24 cellular contexts compared by ENCODE assay signal in genomic region chr3:101821503-101821902, GRCh38. TPM values are rescaled to one million over a fixed set of nuclear protein-coding genes. Genes with fewer than 3 reads are reported as not detected.
DNase-seq lines count a peak whose midpoint lies in the region; ATAC-seq, FAIRE-seq and TF ChIP-seq lines count a peak whose summit lies in the region.
"Had no signal": no experiment of that assay in that cellular context is flagged by ENCODE, and none has a peak within 500 bp of the region (broad histone marks: within the 10 kb centered on the region; RNA-seq: fewer than 3 reads in every experiment).

No MANE protein-coding gene starts in this region.

- H3K36me3 ChIP-seq in CD4-positive, alpha-beta memory T cell (ENCODE audit: insufficient read depth, low read length): peaks cover 7% of the 10 kb centered on the region
- no peaks in the 10 kb centered on the region; the same call in 1 of the 2 replicates for H3K36me3 ChIP-seq in PC-3 (ENCODE audit: low read depth, low read length)
- no peaks in the 10 kb centered on the region for H3K36me3 ChIP-seq in kidney (ENCODE audit: control insufficient read depth in 1 of 2, insufficient read depth in 2 of 2, low read length in 2 of 2)
- H3K36me3 ChIP-seq in gastrocnemius medialis: peaks cover 0 to 22% of the 10 kb centered on the region in 2 donors

- TSS peak; percentile 17 for BruUV-seq in PC-3 (replicated peaks; lab: Mats Ljungman, UMichigan)
- no TSS peak for BruUV-seq in MCF 10A (replicated peaks; lab: Mats Ljungman, UMichigan)

- peaks cover 8% of the 10 kb centered on the region for H3K4me1 ChIP-seq in CD4-positive, alpha-beta memory T cell (ENCODE audit: insufficient read depth, low read length)
- H3K4me1 ChIP-seq in PC-3 (ENCODE audit: insufficient read depth, low read length): peaks cover 13% of the 10 kb centered on the region
- no peaks in the 10 kb centered on the region for H3K4me1 ChIP-seq in kidney (ENCODE audit: control insufficient read depth in 1 of 2, insufficient read depth in 1 of 2, low read depth in 1 of 2, low read length in 2 of 2)
- H3K4me1 ChIP-seq in gastrocnemius medialis: peaks cover 9 to 21% of the 10 kb centered on the region in 2 donors

- H3K27me3 Mint-ChIP-seq in CD4-positive, alpha-beta memory T cell: no peaks in the 10 kb centered on the region
- no peaks in the 10 kb centered on the region for H3K27me3 Mint-ChIP-seq in stimulated activated memory B cell treated with anti-CD40 and anti-IgM and Interleukin-4, amounts not matched to agents 10 μg/mL and 1 μg/mL and 100 μg/mL, for 72 hours
- H3K27me3 Mint-ChIP-seq in MCF 10A (ENCODE audit: insufficient read depth, unreplicated experiment): no peaks in the 10 kb centered on the region
- H3K27me3 Mint-ChIP-seq: CD4-positive, alpha-beta T cell had no signal

- in situ Hi-C loops in gastrocnemius medialis (cut with MboI; ENCODE audit: low sequenced_read_pairs in 4 of 4): loop anchor here in 3 of 4 donors (10.0 to 25.0 kb wide), 2 partner anchors 403 to 716 kb away; no protein-coding TSS in a partner anchor

- H3K9me2 ChIP-seq in PC-3 (replicated peaks; ENCODE audit: low read length): no peaks in the 10 kb centered on the region

- H4K20me1 ChIP-seq in PC-3 (ENCODE audit: low read length): no peaks in the 10 kb centered on the region
- H4K20me1 ChIP-seq: BLaER1 treated with 17β-estradiol and CSF1 and Interleukin-3, amounts not matched to agents 10 nM and 100 nM had no signal

- H3K4me3 ChIP-seq in CD4-positive, alpha-beta memory T cell (ENCODE audit: low read length in 2 of 2): no peak overlapping the region
- H3K4me3 ChIP-seq in PC-3 (ENCODE audit: low read length): no peak overlapping the region
- no peak overlapping the region for H3K4me3 ChIP-seq in kidney (ENCODE audit: low read length in 2 of 2)
- H3K4me3 ChIP-seq in gastrocnemius medialis: no peak overlapping the region
- H3K4me3 ChIP-seq: A549; BLaER1 treated with 17β-estradiol and CSF1 and Interleukin-3, amounts not matched to agents 10 nM and 100 nM; GM23248 had no signal

- TF ChIP-seq CTCF in PC-3 (conservative IDR thresholded peaks at IDR 0.05; ENCODE audit: low read depth, low read length) (no peak), kidney (IDR thresholded peaks at IDR 0.05; ENCODE audit: borderline replicate concordance, extremely low read depth, insufficient read depth) (no peak), MCF 10A (IDR thresholded peaks at IDR 0.05; ENCODE audit: unreplicated experiment) (no peak), gastrocnemius medialis (IDR thresholded peaks at IDR 0.05 in 4 of 5, conservative IDR thresholded peaks at IDR 0.05 in 1 of 5) (no peak)

- H3K9ac ChIP-seq in PC-3 (ENCODE audit: low read length) (no peak overlapping the region), kidney (ENCODE audit: low read length in 2 of 2) (no peak overlapping the region)
- H3K9ac ChIP-seq: BLaER1 treated with 17β-estradiol and CSF1 and Interleukin-3, amounts not matched to agents 10 nM and 100 nM; GM23248 had no signal

- H3K4me3 Mint-ChIP-seq in CD4-positive, alpha-beta memory T cell: no peak overlapping the region
- no peak overlapping the region for H3K4me3 Mint-ChIP-seq in stimulated activated memory B cell treated with anti-CD40 and anti-IgM and Interleukin-4, amounts not matched to agents 10 μg/mL and 1 μg/mL and 100 μg/mL, for 72 hours
- H3K4me3 Mint-ChIP-seq in MCF 10A (ENCODE audit: unreplicated experiment): no peak overlapping the region
- H3K4me3 Mint-ChIP-seq: CD14-positive monocyte; CD4-positive, alpha-beta T cell had no signal

- H3K9me3 ChIP-seq in CD4-positive, alpha-beta memory T cell (ENCODE audit: control insufficient read depth in 1 of 2, low read length in 2 of 2): no peaks in the 10 kb centered on the region
- no peaks in the 10 kb centered on the region for H3K9me3 ChIP-seq in PC-3 (ENCODE audit: low read length)
- H3K9me3 ChIP-seq in kidney (ENCODE audit: control insufficient read depth in 1 of 2, low read length in 2 of 2): no peaks in the 10 kb centered on the region
- H3K9me3 ChIP-seq in gastrocnemius medialis: no peaks in the 10 kb centered on the region
- H3K9me3 ChIP-seq: A549, BE2C had no signal

- H3F3A ChIP-seq in PC-3 (ENCODE audit: low read length, unreplicated experiment): no peaks in the 10 kb centered on the region

- H3K27ac ChIP-seq in CD4-positive, alpha-beta memory T cell (ENCODE audit: low read depth, low read length): no peak overlapping the region
- H3K27ac ChIP-seq in PC-3 (ENCODE audit: low read length) (no peak overlapping the region), kidney (ENCODE audit: low read depth in 2 of 2, low read length in 2 of 2) (no peak overlapping the region), gastrocnemius medialis (no peak overlapping the region)
- H3K27ac ChIP-seq: A549; BLaER1 treated with 17β-estradiol and CSF1 and Interleukin-3, amounts not matched to agents 10 nM and 100 nM; GM23248 had no signal

- no peak for DNase-seq in CD4-positive, alpha-beta memory T cell
- DNase-seq in PC-3: no peak
- peak; percentile 62 for DNase-seq in kidney
- no peak for DNase-seq in MCF 10A (ENCODE audit: unreplicated experiment)
- DNase-seq in HuH-7 (ENCODE audit: low spot score): no peak
- DNase-seq in gastrocnemius medialis: no peak
- DNase-seq: 8988T; ACHN; AML-193; BE2C; Calu3; CD4-positive, alpha-beta T cell; COR-L47; DND-41; GM23248; H7; HCEC 1CT had no signal

- no peaks in the 10 kb centered on the region for H3K79me2 ChIP-seq in PC-3 (ENCODE audit: low read length)

- peaks cover 26 to 41% of the 10 kb centered on the region in 2 donors for H3K36me3 Mint-ChIP-seq in CD4-positive, alpha-beta memory T cell
- H3K36me3 Mint-ChIP-seq in stimulated activated memory B cell treated with anti-CD40 and anti-IgM and Interleukin-4, amounts not matched to agents 10 μg/mL and 1 μg/mL and 100 μg/mL, for 72 hours: peaks cover 47% of the 10 kb centered on the region
- peaks cover 12% of the 10 kb centered on the region for H3K36me3 Mint-ChIP-seq in MCF 10A (ENCODE audit: insufficient read depth, unreplicated experiment)

- TF ChIP-seq POLR2A in gastrocnemius medialis (IDR thresholded peaks at IDR 0.05): no peak

- peaks cover 6 to 18% (median 12%) of the 10 kb centered on the region in 4 donors for H3K4me1 Mint-ChIP-seq in CD4-positive, alpha-beta memory T cell
- peaks cover 58% of the 10 kb centered on the region for H3K4me1 Mint-ChIP-seq in stimulated activated memory B cell treated with anti-CD40 and anti-IgM and Interleukin-4, amounts not matched to agents 10 μg/mL and 1 μg/mL and 100 μg/mL, for 72 hours
- H3K4me1 Mint-ChIP-seq in MCF 10A (ENCODE audit: insufficient read depth, unreplicated experiment): peaks cover 4% of the 10 kb centered on the region

- CTCF ChIA-PET in CD4-positive, alpha-beta memory T cell (lab: Charles Lee; ENCODE audit: partially characterized antibody): interaction anchor here (0.5 to 5.0 kb wide), 7 partner anchors 10 to 407 kb away, joined by 3 to 29 read pairs (median 8); partner anchors contain the start of gene NFKBIZ
- CTCF ChIA-PET in PC-3 (lab: Charles Lee): no interaction called here
- CTCF ChIA-PET in MCF 10A (lab: Yijun Ruan, JAX): interaction anchor here (0.5 to 3.4 kb wide), 6 partner anchors 9 to 407 kb away, joined by 3 to 40 read pairs (median 4); no protein-coding TSS in a partner anchor

- peak overlapping the region in 4 of 7 donors; percentile 18 to 47 (median 40) for H3K27ac Mint-ChIP-seq in CD4-positive, alpha-beta memory T cell
- H3K27ac Mint-ChIP-seq in stimulated activated memory B cell treated with anti-CD40 and anti-IgM and Interleukin-4, amounts not matched to agents 10 μg/mL and 1 μg/mL and 100 μg/mL, for 72 hours: peak overlapping the region; percentile 48
- H3K27ac Mint-ChIP-seq in MCF 10A (ENCODE audit: low read depth, unreplicated experiment): no peak overlapping the region

- peaks cover 0 to 1% (median 0%) of the 10 kb centered on the region in 8 donors for H3K9me3 Mint-ChIP-seq in CD4-positive, alpha-beta memory T cell
- peaks cover 5% of the 10 kb centered on the region for H3K9me3 Mint-ChIP-seq in stimulated activated memory B cell treated with anti-CD40 and anti-IgM and Interleukin-4, amounts not matched to agents 10 μg/mL and 1 μg/mL and 100 μg/mL, for 72 hours
- H3K9me3 Mint-ChIP-seq in MCF 10A (ENCODE audit: unreplicated experiment): no peaks in the 10 kb centered on the region
- H3K9me3 Mint-ChIP-seq: CD14-positive monocyte; CD4-positive, alpha-beta T cell had no signal

- POLR2A ChIA-PET in CD4-positive, alpha-beta memory T cell (lab: Charles Lee; ENCODE audit: partially characterized antibody): interaction anchor here (0.7 to 2.1 kb wide), 3 partner anchors 12 to 31 kb away, joined by 3 to 11 read pairs (median 3); partner anchors contain the start of gene NFKBIZ
- POLR2A ChIA-PET in PC-3 (lab: Charles Lee; ENCODE audit: unreplicated experiment) (no interaction called here), MCF 10A (lab: Yijun Ruan, JAX) (interaction anchor here (0.8 to 2.2 kb wide), 2 partner anchors 28 to 308 kb away, joined by 3 to 13 read pairs; partner anchors contain the start of gene NFKBIZ)

- no peak overlapping the region for H2AFZ ChIP-seq in PC-3 (ENCODE audit: low read length)
- H2AFZ ChIP-seq: GM23248 had no signal

- no peak for ATAC-seq in PC-3
- no peak for ATAC-seq in stimulated activated memory B cell treated with anti-CD40 and anti-IgM and Interleukin-4, amounts not matched to agents 10 μg/mL and 1 μg/mL and 100 μg/mL, for 72 hours
- no peak for ATAC-seq in gastrocnemius medialis
- ATAC-seq: A549 had no signal

- intact Hi-C loops in CD4-positive, alpha-beta memory T cell (cut with micrococcal nuclease): no loop called here
- intact Hi-C loops in PC-3 (cut with micrococcal nuclease) (no loop called here), kidney (cut with DNase I) (no loop called here), MCF 10A (cut with micrococcal nuclease) (no loop called here), gastrocnemius medialis (cut with DNase I; ENCODE audit: low total_unique reads) (no loop called here)

- no peaks in the 10 kb centered on the region for H3K27me3 ChIP-seq in CD4-positive, alpha-beta memory T cell (ENCODE audit: insufficient read depth, low read length)
- no peaks in the 10 kb centered on the region for H3K27me3 ChIP-seq in PC-3 (ENCODE audit: low read length)
- no peaks in the 10 kb centered on the region for H3K27me3 ChIP-seq in gastrocnemius medialis
- H3K27me3 ChIP-seq: BE2C; BLaER1 treated with 17β-estradiol and CSF1 and Interleukin-3, amounts not matched to agents 10 nM and 100 nM had no signal

- FAIRE-seq in kidney (lab: Jason Lieb, UNC): no peak
- FAIRE-seq: A549, G401.6, GM12892, H1 had no signal

- no peak overlapping the region for H3K4me2 ChIP-seq in PC-3 (ENCODE audit: low read length)
- H3K4me2 ChIP-seq: A549; BLaER1 treated with 17β-estradiol and CSF1 and Interleukin-3, amounts not matched to agents 10 nM and 100 nM had no signal

RNA-seq across cellular contexts. Expression of gene NFKBIZ, which starts 27.8 kb away (rescaled TPM):
- 10 to 100 TPM; 75.9 to 79.5 TPM for total RNA-seq in CD4-positive, alpha-beta memory T cell
- polyA plus RNA-seq in CD4-positive, alpha-beta memory T cell: 10 to 100 TPM in 1 of 2 donors, 1 to 10 TPM in 1; 7.3 to 13.2 TPM
- 63.0 and 70.2 TPM in 2 replicates for total RNA-seq in PC-3 (2014; rRNA removed)
- 196 TPM for total RNA-seq in kidney
- polyA plus RNA-seq in kidney (ENCODE audit: insufficient read depth, low read depth, low replicate concordance): 6.7 TPM
- total RNA-seq in MCF 10A (2022): 48.9 and 58.8 TPM in 2 replicates
- 10 to 100 TPM in 3 of 4 donors, 1 to 10 TPM in 1; 9.2 to 25.9 (median 20.6) TPM for total RNA-seq in gastrocnemius medialis

RNA-seq across cellular contexts. Expression of gene NXPE3, which starts 42.5 kb away (rescaled TPM):
- total RNA-seq in CD4-positive, alpha-beta memory T cell: 10 to 100 TPM; 35.7 to 37.2 TPM
- polyA plus RNA-seq in CD4-positive, alpha-beta memory T cell: 10 to 100 TPM; 36.2 to 50.0 TPM
- 11.6 and 12.6 TPM in 2 replicates for total RNA-seq in PC-3 (2014; rRNA removed)
- total RNA-seq in kidney: 13.3 TPM
- polyA plus RNA-seq in kidney (ENCODE audit: insufficient read depth, low read depth, low replicate concordance): 4.9 TPM
- 3.9 and 7.2 TPM in 2 replicates for total RNA-seq in MCF 10A (2022)
- 10 to 100 TPM; 31.5 to 52.0 (median 44.5) TPM for total RNA-seq in gastrocnemius medialis
